ENCODE assay signal across 30 cellular contexts in genomic region chr6:108750801-108751200, GRCh38.
"Had no signal": no experiment of that assay in that cellular context is flagged by ENCODE, and none has a peak within 500 bp of the region (broad histone marks: within the 10 kb centered on the region; RNA-seq: fewer than 3 reads in every experiment).

No MANE protein-coding gene starts in this region.

- H3K36me3 ChIP-seq: adrenal gland, brain microvascular endothelial cell, heart left ventricle, pancreas, prostate gland, sigmoid colon, thyroid gland, upper lobe of left lung, vagina had no signal

- H3K9me3 ChIP-seq: adrenal gland, heart left ventricle, pancreas, prostate gland, sigmoid colon, thyroid gland, upper lobe of left lung, vagina had no signal

- H3K27ac ChIP-seq: adrenal gland, brain microvascular endothelial cell, coronary artery, dorsolateral prefrontal cortex, foreskin keratinocyte, heart left ventricle, prostate gland, sigmoid colon, thyroid gland, upper lobe of left lung, vagina had no signal

- H3K4me3 ChIP-seq: adrenal gland, coronary artery, dorsolateral prefrontal cortex, heart left ventricle, pancreas, prostate gland, sigmoid colon, thyroid gland, upper lobe of left lung, vagina had no signal

- DNase-seq: activated CD4-positive, alpha-beta memory T cell treated with anti-CD3 and anti-CD28 coated beads for 36 hours; activated CD4-positive, alpha-beta T cell treated with anti-CD3 and anti-CD28 coated beads for 48 hours; activated CD8-positive, alpha-beta memory T cell treated with anti-CD3 and anti-CD28 coated beads, Interleukin-2, amount 50 U/mL, for 4 hours; activated effector memory CD4-positive, alpha-beta T cell treated with anti-CD3 and anti-CD28 coated beads, Interleukin-2, amount 50 U/mL, for 16 hours; activated naive CD4-positive, alpha-beta T cell treated with anti-CD3 and anti-CD28 coated beads for 36 hours; activated naive CD8-positive, alpha-beta T cell treated with anti-CD3 and anti-CD28 coated beads for 36 hours; activated T-cell treated with anti-CD3 and anti-CD28 coated beads, Interleukin-2, amount 50 U/mL, for 1 hour; brain microvascular endothelial cell; effector memory CD4-positive, alpha-beta T cell; foreskin keratinocyte; heart left ventricle; left ventricle myocardium superior; naive thymus-derived CD4-positive, alpha-beta T cell; nucleus accumbens; retina; sigmoid colon; small intestine; stimulated activated CD4-positive, alpha-beta T cell treated with anti-CD3 and anti-CD28 coated beads, Interleukin-1b, Interleukin-23, amount 100 ng/mL, for 48 hours; stimulated activated CD4-positive, alpha-beta T cell treated with anti-CD3 and anti-CD28 coated beads, Interleukin-4, amount 100 ng/mL, for 4 hours; stimulated activated CD8-positive, alpha-beta memory T cell treated with anti-CD3 and anti-CD28 coated beads, Interleukin-4, amount 100 ng/mL, for 48 hours; stimulated activated naive CD8-positive, alpha-beta T cell treated with anti-CD3 and anti-CD28 coated beads, Interleukin-15, amount 100 ng/mL, for 72 hours; substantia nigra; thyroid gland; upper lobe of left lung had no signal

- H3K4me1 ChIP-seq: prostate gland, thyroid gland had no signal

- H3K27me3 ChIP-seq: brain microvascular endothelial cell, dorsolateral prefrontal cortex, foreskin keratinocyte, heart left ventricle, pancreas, sigmoid colon, thyroid gland, upper lobe of left lung, vagina had no signal
